ENCODE assay signal across 18 cellular contexts in genomic region chr3:29090912-29091597, GRCh38.
"Had no signal": no experiment of that assay in that cellular context is flagged by ENCODE, and none has a peak within 500 bp of the region (broad histone marks: within the 10 kb centered on the region; RNA-seq: fewer than 3 reads in every experiment).

No MANE protein-coding gene starts in this region.

- H3K4me1 Mint-ChIP-seq: endodermal cell, naive B cell, nephron had no signal

- H3K4me3 Mint-ChIP-seq: endodermal cell, naive B cell, nephron had no signal

- H3K36me3 Mint-ChIP-seq: naive B cell had no signal

- H3K27me3 Mint-ChIP-seq: naive B cell, progenitor cell of endocrine pancreas had no signal

- ATAC-seq: heart left ventricle, left colon, left ventricle myocardium superior, pancreas, right cardiac atrium had no signal

- H3K27ac Mint-ChIP-seq: endodermal cell, naive B cell, nephron, progenitor cell of endocrine pancreas had no signal

- DNase-seq: effector CD4-positive, alpha-beta T cell; endodermal cell; foreskin melanocyte; heart left ventricle; hippocampal formation; left colon; left ventricle myocardium superior; mesenchymal stem cell; midbrain; naive B cell; occipital lobe; pancreas; right cardiac atrium; small intestine; stimulated activated CD4-positive, alpha-beta T cell treated with anti-CD3 and anti-CD28 coated beads, Interleukin-2, amount 100 ng/mL, for 48 hours; trophoblast cell had no signal

- H3K9me3 Mint-ChIP-seq: endodermal cell had no signal
